ENCODE assay signal across 2 cellular contexts in genomic region chr12:100437038-100437841, GRCh38.
TF ChIP-seq lines count a peak whose summit lies in the region.

No MANE protein-coding gene starts in this region.

TF ChIP-seq in GM23338, 12 proteins besides CTCF, POLR2A, EP300 and RAD21 (continued from another document):
- TF ChIP-seq ZNF331 (CRISPR knock-in tag; IDR thresholded peaks at IDR 0.05; ENCODE audit: low read depth) = no peak
- TF ChIP-seq ETS1 (IDR thresholded peaks at IDR 0.05) = no peak
- TF ChIP-seq ZNF114 (CRISPR knock-in tag; IDR thresholded peaks at IDR 0.05) = no peak
- no peak for TF ChIP-seq ZNF462 (CRISPR knock-in tag; IDR thresholded peaks at IDR 0.05)
- no peak for TF ChIP-seq REST (IDR thresholded peaks at IDR 0.05; ENCODE audit: unreplicated experiment)
- TF ChIP-seq EZH2 (IDR thresholded peaks at IDR 0.05; ENCODE audit: low read depth, unreplicated experiment) = no peak
- TF ChIP-seq EZH2phosphoT487 (IDR thresholded peaks at IDR 0.05; ENCODE audit: unreplicated experiment) = no peak
- TF ChIP-seq CREB1 (CRISPR knock-in tag; IDR thresholded peaks at IDR 0.05; ENCODE audit: low read depth) = no peak
- no peak for TF ChIP-seq STAT1 (IDR thresholded peaks at IDR 0.05; ENCODE audit: unreplicated experiment)

TF ChIP-seq in HepG2, 621 proteins besides CTCF, POLR2A, EP300 and RAD21 (continued from another document and continues in another):
- peak; percentile 82; the same call in 1 of the 2 replicates for TF ChIP-seq ZNF580 (CRISPR knock-in tag; IDR thresholded peaks at IDR 0.05; ENCODE audit: borderline replicate concordance, low read depth)
- no peak for TF ChIP-seq TRIM24 (CRISPR knock-in tag; IDR thresholded peaks at IDR 0.05)
- TF ChIP-seq ZNF20 (CRISPR knock-in tag; IDR thresholded peaks at IDR 0.05) = no peak
- TF ChIP-seq SRSF4 (IDR thresholded peaks at IDR 0.05; ENCODE audit: low read depth, low read length, poor library complexity, severe bottlenecking) = no peak
- no peak for TF ChIP-seq HES4 (CRISPR knock-in tag; IDR thresholded peaks at IDR 0.05; ENCODE audit: borderline replicate concordance)
- TF ChIP-seq KDM5A (IDR thresholded peaks at IDR 0.05; ENCODE audit: borderline replicate concordance, low read length) = no peak
- TF ChIP-seq GATA4 (IDR thresholded peaks at IDR 0.05; ENCODE audit: borderline replicate concordance, low read depth) = peak; percentile 96
- TF ChIP-seq AGO1 (IDR thresholded peaks at IDR 0.05; ENCODE audit: low read depth, low read length, poor library complexity, severe bottlenecking) = no peak
- TF ChIP-seq ZNF740 (CRISPR knock-in tag; IDR thresholded peaks at IDR 0.05) = no peak
- no peak for TF ChIP-seq GLI4 (CRISPR knock-in tag; IDR thresholded peaks at IDR 0.05; ENCODE audit: borderline replicate concordance)
- TF ChIP-seq IKZF5 (CRISPR knock-in tag; IDR thresholded peaks at IDR 0.05) = peak; percentile 94; the same call in 1 of the 2 replicates
- no peak for TF ChIP-seq XBP1 (CRISPR knock-in tag; IDR thresholded peaks at IDR 0.05)
- peak; percentile 72; the same call in 1 of the 2 replicates for TF ChIP-seq ZNF878 (CRISPR knock-in tag; IDR thresholded peaks at IDR 0.05)
- TF ChIP-seq SMAD1 (CRISPR knock-in tag; IDR thresholded peaks at IDR 0.05; ENCODE audit: borderline replicate concordance, low read depth) = no peak
- no peak for TF ChIP-seq EZH2 (conservative IDR thresholded peaks at IDR 0.05; ENCODE audit: low read depth, low read length)
- peak; percentile 90 for TF ChIP-seq TCF7 (IDR thresholded peaks at IDR 0.05; ENCODE audit: low read depth)
- 0 out of 2 replicates have a peak, but pooled peaks have one; percentile 59 for TF ChIP-seq ZNF224 (CRISPR knock-in tag; IDR thresholded peaks at IDR 0.05)
- no peak for TF ChIP-seq HNRNPL (IDR thresholded peaks at IDR 0.05; ENCODE audit: low read depth, low read length)
- no peak for TF ChIP-seq DZIP1 (CRISPR knock-in tag; IDR thresholded peaks at IDR 0.05)
- TF ChIP-seq TAF1 (CRISPR knock-in tag; IDR thresholded peaks at IDR 0.05) = no peak
- peak; percentile 93 for TF ChIP-seq DNMT3B (CRISPR knock-in tag; conservative IDR thresholded peaks at IDR 0.05)
- TF ChIP-seq ZSCAN30 (CRISPR knock-in tag; IDR thresholded peaks at IDR 0.05) = no peak
- TF ChIP-seq ISL2 (CRISPR knock-in tag; IDR thresholded peaks at IDR 0.05) = peak; percentile 99
- no peak for TF ChIP-seq GTF2F1 (IDR thresholded peaks at IDR 0.05; ENCODE audit: low read length)
- no peak for TF ChIP-seq ZNF17 (CRISPR knock-in tag; IDR thresholded peaks at IDR 0.05)
- TF ChIP-seq RFXANK (CRISPR knock-in tag; IDR thresholded peaks at IDR 0.05) = 0 out of 2 replicates have a peak, but pooled peaks have one; percentile 30
- peak; percentile 79; the same call in 1 of the 2 replicates for TF ChIP-seq ZNF292 (CRISPR knock-in tag; IDR thresholded peaks at IDR 0.05; ENCODE audit: borderline replicate concordance, low read depth)
- no peak for TF ChIP-seq ZNF678 (CRISPR knock-in tag; IDR thresholded peaks at IDR 0.05)
- no peak for TF ChIP-seq POLR2G (IDR thresholded peaks at IDR 0.05; ENCODE audit: low read depth, low read length)
- TF ChIP-seq HOXA7 (CRISPR knock-in tag; IDR thresholded peaks at IDR 0.05) = no peak
- no peak for TF ChIP-seq CERS6 (CRISPR knock-in tag; IDR thresholded peaks at IDR 0.05)
- peak; percentile 85; the same call in 1 of the 2 replicates for TF ChIP-seq ZNF430 (CRISPR knock-in tag; IDR thresholded peaks at IDR 0.05)
- no peak for TF ChIP-seq RELA (CRISPR knock-in tag; IDR thresholded peaks at IDR 0.05)
- no peak; the same call in 1 of the 2 replicates for TF ChIP-seq TOE1 (CRISPR knock-in tag; IDR thresholded peaks at IDR 0.05)
- no peak for TF ChIP-seq IRF1 (CRISPR knock-in tag; IDR thresholded peaks at IDR 0.05; ENCODE audit: low read depth)
- TF ChIP-seq PHF5A (CRISPR knock-in tag; IDR thresholded peaks at IDR 0.05; ENCODE audit: low read depth, unreplicated experiment) = peak; percentile 67
- TF ChIP-seq TCF12 (IDR thresholded peaks at IDR 0.05) = no peak
- peak; percentile 97 for TF ChIP-seq TCF12 (CRISPR knock-in tag; IDR thresholded peaks at IDR 0.05)
- TF ChIP-seq MTERF4 (CRISPR knock-in tag; IDR thresholded peaks at IDR 0.05) = no peak
- peak; percentile 95 for TF ChIP-seq ZNF362 (CRISPR knock-in tag; IDR thresholded peaks at IDR 0.05; ENCODE audit: borderline replicate concordance)
- no peak for TF ChIP-seq MXD3 (CRISPR knock-in tag; IDR thresholded peaks at IDR 0.05)
- no peak for TF ChIP-seq ZNF510 (CRISPR knock-in tag; IDR thresholded peaks at IDR 0.05; ENCODE audit: low read depth)
- TF ChIP-seq SAP130 (CRISPR knock-in tag; IDR thresholded peaks at IDR 0.05; ENCODE audit: low read depth) = peak; percentile 87
- TF ChIP-seq TARDBP (CRISPR knock-in tag; IDR thresholded peaks at IDR 0.05) = peak; percentile 96
- peak; percentile 99 for TF ChIP-seq ZGPAT (CRISPR knock-in tag; IDR thresholded peaks at IDR 0.05)
- TF ChIP-seq ATF3 (CRISPR knock-in tag; IDR thresholded peaks at IDR 0.05) = peak; percentile 69; the same call in 1 of the 2 replicates
- TF ChIP-seq ZNF747 (CRISPR knock-in tag; IDR thresholded peaks at IDR 0.05; ENCODE audit: borderline replicate concordance) = peak; percentile 30; the same call in 1 of the 2 replicates
- no peak for TF ChIP-seq KLF13 (CRISPR knock-in tag; IDR thresholded peaks at IDR 0.05)
- no peak for TF ChIP-seq AFF4 (CRISPR knock-in tag; IDR thresholded peaks at IDR 0.05)
- no peak for TF ChIP-seq RBFOX2 (IDR thresholded peaks at IDR 0.05; ENCODE audit: low read depth, low read length)
- peak; percentile 91 for TF ChIP-seq NFIC (IDR thresholded peaks at IDR 0.05; ENCODE audit: low read length)
- TF ChIP-seq ZNF138 (CRISPR knock-in tag; IDR thresholded peaks at IDR 0.05; ENCODE audit: low read depth) = no peak
- no peak for TF ChIP-seq ZSCAN21 (CRISPR knock-in tag; IDR thresholded peaks at IDR 0.05; ENCODE audit: borderline replicate concordance)
- TF ChIP-seq ZKSCAN1 (IDR thresholded peaks at IDR 0.05; ENCODE audit: low read length) = no peak
- no peak for TF ChIP-seq ZFX (CRISPR knock-in tag; IDR thresholded peaks at IDR 0.05; ENCODE audit: low read depth)
